In genomic region chr13:80030491-80030890, GRCh38 we compare ENCODE assay signal across 8 cellular contexts.
DNase-seq lines count a peak whose midpoint lies in the region; ATAC-seq, FAIRE-seq and TF ChIP-seq lines count a peak whose summit lies in the region.

No MANE protein-coding gene starts in this region.

- H3K27ac ChIP-seq in SJSA1: no peak overlapping the region
- H3K27ac ChIP-seq in hepatocyte: no peak overlapping the region
- no peak overlapping the region for H3K27ac ChIP-seq in MM.1S (ENCODE audit: low read length)

- no peak overlapping the region for H2AFZ ChIP-seq in hepatocyte
- H2AFZ ChIP-seq in MM.1S (ENCODE audit: low read length): no peak overlapping the region

- TF ChIP-seq CTCF in hepatocyte (IDR thresholded peaks at IDR 0.05; ENCODE audit: poor library complexity) (peak; percentile 20), MM.1S (IDR thresholded peaks at IDR 0.05; ENCODE audit: low read length) (no peak)

- H3K9me3 ChIP-seq in SJSA1 (replicated peaks) (0 out of 2 replicates have a peak, but pooled peaks cover 2% of the 10 kb centered on the region), hepatocyte (ENCODE audit: low read depth) (no peaks in the 10 kb centered on the region), MM.1S (replicated peaks; ENCODE audit: insufficient read depth, low read length) (no peaks in the 10 kb centered on the region)

- peaks cover 14% of the 10 kb centered on the region for H3K4me1 ChIP-seq in SJSA1 (replicated peaks)
- H3K4me1 ChIP-seq in hepatocyte (ENCODE audit: insufficient read depth): no peaks in the 10 kb centered on the region
- H3K4me1 ChIP-seq in MM.1S (ENCODE audit: low read length): no peaks in the 10 kb centered on the region

- H3K36me3 ChIP-seq in SJSA1 (no peaks in the 10 kb centered on the region), hepatocyte (replicated peaks; ENCODE audit: insufficient read depth, low read depth) (no peaks in the 10 kb centered on the region), MM.1S (replicated peaks; ENCODE audit: insufficient read depth, low read length) (no peaks in the 10 kb centered on the region)

- H3F3A ChIP-seq in MM.1S (ENCODE audit: insufficient read depth, low read length): no peaks in the 10 kb centered on the region

- no peak overlapping the region for H3K4me3 ChIP-seq in SJSA1
- H3K4me3 ChIP-seq in hepatocyte: no peak overlapping the region
- H3K4me3 ChIP-seq in MM.1S (ENCODE audit: low read length): no peak overlapping the region

- H4K20me1 ChIP-seq in hepatocyte (ENCODE audit: insufficient read depth, poor library complexity, severe bottlenecking) (no peaks in the 10 kb centered on the region), MM.1S (ENCODE audit: insufficient read depth, low read length) (no peaks in the 10 kb centered on the region)

- H3K79me2 ChIP-seq in hepatocyte (no peaks in the 10 kb centered on the region), MM.1S (ENCODE audit: low read length) (no peaks in the 10 kb centered on the region)

- DNase-seq in AML-193 (lab: John Stamatoyannopoulos, UW): peak; percentile 86 to 89
- DNase-seq in H4 (ENCODE audit: low spot score): peak; percentile 43
- peak; percentile 81 to 82 for DNase-seq in SJSA1 (ENCODE audit: low read depth in 1 of 2, low spot score in 2 of 2)
- no peak for DNase-seq in hepatocyte (ENCODE audit: low spot score)
- DNase-seq in MM.1S: no peak
- no peak for DNase-seq in GM19239 (ENCODE audit: insufficient read length, low spot score)
- DNase-seq in D341Med (ENCODE audit: low spot score): no peak

- WGBS in hepatocyte (ENCODE audit: low lambda C conversion rate, missing lambda C conversion rate): 55% methylated on average over 3 of the region's 3 CpGs

- H3K27me3 ChIP-seq in SJSA1 (replicated peaks) (no peaks in the 10 kb centered on the region), hepatocyte (no peaks in the 10 kb centered on the region), MM.1S (replicated peaks; ENCODE audit: insufficient read depth, low read length) (no peaks in the 10 kb centered on the region)

- H3K9me2 ChIP-seq in hepatocyte (replicated peaks; ENCODE audit: insufficient read depth) (no peaks in the 10 kb centered on the region), MM.1S (replicated peaks; ENCODE audit: insufficient read depth, low read length) (no peaks in the 10 kb centered on the region)

- no peak for FAIRE-seq in GM19239 (lab: Jason Lieb, UNC)

- no peak for ATAC-seq in HG02840 (IDR thresholded peaks at IDR 0.05; ENCODE audit: low FRiP score, unreplicated experiment)

- H3K4me2 ChIP-seq in hepatocyte: no peak overlapping the region
- no peak overlapping the region for H3K4me2 ChIP-seq in MM.1S (ENCODE audit: low read depth, low read length)

- H3K9ac ChIP-seq in MM.1S (ENCODE audit: low read length): no peak overlapping the region

Comparison
In these comparisons a context has a peak if more than half of its experiments do, and no peak if none do; other contexts are left out.
1. DNase-seq: peak in AML-193 (2 of 2), H4 (single experiment) and SJSA1 (2 of 2); none in hepatocyte (single experiment), MM.1S (single experiment), GM19239 (single experiment) and D341Med (single experiment).